2 cellular contexts compared by ENCODE assay signal in genomic region chr6:15551798-15552197, GRCh38.
TF ChIP-seq lines count a peak whose summit lies in the region.

No MANE protein-coding gene starts in this region.

TF ChIP-seq in SK-N-SH, 30 proteins besides CTCF, POLR2A, EP300 and RAD21 (continued from another document):
- TF ChIP-seq ZBTB33 (IDR thresholded peaks at IDR 0.05; ENCODE audit: borderline replicate concordance, low read depth): no peak
- TF ChIP-seq JUND (IDR thresholded peaks at IDR 0.05): no peak
- no peak for TF ChIP-seq TCF12 (IDR thresholded peaks at IDR 0.05)

TF ChIP-seq in SK-N-SH treated with all-trans-retinoic acid at 6 μM for 48 hours, 23 proteins besides CTCF, POLR2A, EP300 and RAD21 (continued from another document):
- TF ChIP-seq PATZ1 (CRISPR knock-in tag; IDR thresholded peaks at IDR 0.05; ENCODE audit: borderline replicate concordance): no peak
- no peak for TF ChIP-seq ZNF70 (CRISPR knock-in tag; IDR thresholded peaks at IDR 0.05)
- no peak for TF ChIP-seq ESRRG (CRISPR knock-in tag; IDR thresholded peaks at IDR 0.05)
